In genomic region chr3:39718674-39719595, GRCh38 we compare ENCODE assay signal across 14 cellular contexts.
DNase-seq lines count a peak whose midpoint lies in the region; ATAC-seq, FAIRE-seq and TF ChIP-seq lines count a peak whose summit lies in the region.
"Had no signal": no experiment of that assay in that cellular context is flagged by ENCODE, and none has a peak within 500 bp of the region (broad histone marks: within the 10 kb centered on the region; RNA-seq: fewer than 3 reads in every experiment).

No MANE protein-coding gene starts in this region.

- H3K27ac ChIP-seq in mammary epithelial cell (ENCODE audit: insufficient read depth, low read depth, low read length) (no peak overlapping the region), breast epithelium (no peak overlapping the region), kidney (ENCODE audit: low read depth in 2 of 2, low read length in 2 of 2) (no peak overlapping the region)

- no TSS peak for BruUV-seq in mammary epithelial cell (replicated peaks; lab: Mats Ljungman, UMichigan)

- no peak overlapping the region for H3K4me2 ChIP-seq in mammary epithelial cell (ENCODE audit: insufficient read depth, low read depth, low read length)

- H3K27me3 ChIP-seq in mammary epithelial cell (ENCODE audit: insufficient read depth, low read length) (no peaks in the 10 kb centered on the region), breast epithelium (no peaks in the 10 kb centered on the region)

- WGBS in mammary epithelial cell (ENCODE audit: low coverage, missing lambda C conversion rate) = 83% methylated on average over 7 of the region's 7 CpGs

- no peak overlapping the region for H3K9ac ChIP-seq in mammary epithelial cell (ENCODE audit: insufficient read depth, low read length)
- H3K9ac ChIP-seq in kidney (ENCODE audit: low read length in 2 of 2) = no peak overlapping the region

- H3K79me2 ChIP-seq in mammary epithelial cell (ENCODE audit: insufficient read depth, low read length) = no peaks in the 10 kb centered on the region

- CTCF ChIA-PET in mammary epithelial cell (lab: Charles Lee; ENCODE audit: low non-redundant PET) = interaction anchor here (0.6 kb wide), 1 partner anchor 1223 kb away, joined by 13 read pairs; the partner anchor contains the start of gene EXOG

- no peak overlapping the region for H2AFZ ChIP-seq in mammary epithelial cell (ENCODE audit: low read depth, low read length)

- H3K4me1 ChIP-seq in mammary epithelial cell (ENCODE audit: insufficient read depth, low read length) (no peaks in the 10 kb centered on the region), breast epithelium (no peaks in the 10 kb centered on the region), kidney (ENCODE audit: control insufficient read depth in 1 of 2, insufficient read depth in 1 of 2, low read depth in 1 of 2, low read length in 2 of 2) (no peaks in the 10 kb centered on the region)

- TF ChIP-seq POLR2A in breast epithelium (IDR thresholded peaks at IDR 0.05) = no peak

- peak; percentile 16 for DNase-seq in mammary epithelial cell
- no peak for DNase-seq in breast epithelium (ENCODE audit: low spot score in 2 of 2)
- peak; percentile 48 for DNase-seq in RKO (ENCODE audit: low spot score)
- DNase-seq in fibroblast of the aortic adventitia (ENCODE audit: low read depth) = peak; percentile 68
- peak; percentile 30 for DNase-seq in urothelium cell line (ENCODE audit: low spot score)
- DNase-seq in kidney = no peak
- no peak for DNase-seq in SHP77 (lab: John Stamatoyannopoulos, UW)
- DNase-seq: activated CD4-positive, alpha-beta T cell treated with anti-CD3 and anti-CD28 coated beads, Interleukin-2, amount 50 U/mL, for 4 hours; activated gamma-delta T cell treated with Interleukin-2 at 50 U/mL for 16 hours; NCI-H1694; T-cell had no signal

- intact Hi-C loops in mammary epithelial cell (cut with micrococcal nuclease) (no loop called here), breast epithelium (cut with DNase I; ENCODE audit: low total_unique reads) (no loop called here), kidney (cut with DNase I) (no loop called here)

- in situ Hi-C loops in mammary epithelial cell (cut with MboI; ENCODE audit: low sequenced_read_pairs in 2 of 2) = loop anchor here (25.0 kb wide), 2 partner anchors 268 to 468 kb away; no protein-coding TSS in a partner anchor

- no peaks in the 10 kb centered on the region for H3K36me3 ChIP-seq in mammary epithelial cell (ENCODE audit: insufficient read depth, low read length)
- no peaks in the 10 kb centered on the region for H3K36me3 ChIP-seq in breast epithelium
- no peaks in the 10 kb centered on the region for H3K36me3 ChIP-seq in kidney (ENCODE audit: control insufficient read depth in 1 of 2, insufficient read depth in 2 of 2, low read length in 2 of 2)

- no peak overlapping the region for H3K4me3 ChIP-seq in mammary epithelial cell (replicated peaks in 1 of 3; ENCODE audit: insufficient read depth in 1 of 3, low read depth in 2 of 3, low read length in 3 of 3)
- no peak overlapping the region for H3K4me3 ChIP-seq in breast epithelium
- H3K4me3 ChIP-seq in fibroblast of the aortic adventitia (ENCODE audit: low read depth, low read length) = no peak overlapping the region
- H3K4me3 ChIP-seq in kidney (ENCODE audit: low read length in 2 of 2) = no peak overlapping the region

- ATAC-seq in HG03439 (IDR thresholded peaks at IDR 0.05; ENCODE audit: unreplicated experiment) = no peak
- ATAC-seq: T-cell had no signal

- dilution Hi-C loops in mammary epithelial cell (cut with HindIII; ENCODE audit: low sequenced_read_pairs) = no loop called here

- TF ChIP-seq CTCF in mammary epithelial cell (conservative IDR thresholded peaks at IDR 0.05 in 1 of 2, IDR thresholded peaks at IDR 0.05 in 1 of 2; ENCODE audit: extremely low read depth in 1 of 2, insufficient read depth in 1 of 2, low read depth in 1 of 2, low read length in 2 of 2) (no peak), breast epithelium (IDR thresholded peaks at IDR 0.05) (no peak), fibroblast of the aortic adventitia (IDR thresholded peaks at IDR 0.05; ENCODE audit: insufficient read depth, low read length) (no peak), kidney (IDR thresholded peaks at IDR 0.05; ENCODE audit: borderline replicate concordance, extremely low read depth, insufficient read depth) (no peak)

- FAIRE-seq in urothelium cell line (lab: Jason Lieb, UNC) (peak; percentile 48), kidney (lab: Jason Lieb, UNC) (no peak)
- FAIRE-seq: HTR-8/SVneo, islet of Langerhans had no signal

- no peaks in the 10 kb centered on the region for H4K20me1 ChIP-seq in mammary epithelial cell (ENCODE audit: insufficient read depth, low read length)

- no peaks in the 10 kb centered on the region for H3K9me3 ChIP-seq in mammary epithelial cell (replicated peaks; ENCODE audit: insufficient read depth, low read length)
- H3K9me3 ChIP-seq in breast epithelium = no peaks in the 10 kb centered on the region
- no peaks in the 10 kb centered on the region for H3K9me3 ChIP-seq in kidney (ENCODE audit: control insufficient read depth in 1 of 2, low read length in 2 of 2)

Comparison
In these comparisons a context has a peak if more than half of its experiments do, and no peak if none do; other contexts are left out.
1. DNase-seq: peak in mammary epithelial cell (single experiment), RKO (single experiment), fibroblast of the aortic adventitia (single experiment) and urothelium cell line (single experiment); none in breast epithelium (0 of 2), kidney (single experiment) and SHP77 (0 of 2).